Comparison of ENCODE assay signal across 1 cellular context in the genomic region with DNA sequence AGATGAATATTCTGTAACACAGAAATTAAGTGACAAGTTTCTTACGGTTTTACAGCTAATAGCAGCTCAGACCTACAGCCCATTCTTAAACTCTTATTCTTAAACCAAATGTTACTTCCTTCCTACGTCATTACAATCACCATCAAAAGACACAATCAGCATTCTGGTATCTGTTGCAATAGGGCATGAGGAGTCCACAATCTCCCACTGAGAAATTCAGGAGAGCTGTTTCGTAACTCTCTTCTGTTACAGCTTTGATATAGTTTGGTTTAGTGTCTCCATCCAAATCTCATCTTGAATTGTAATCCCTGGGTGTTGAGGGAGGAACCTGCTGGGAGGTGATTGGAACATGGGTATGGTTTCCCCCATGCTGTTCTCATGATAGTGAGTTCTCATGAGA.
TF ChIP-seq lines count a peak whose summit lies in the region.

No MANE protein-coding gene starts in this region.

TF ChIP-seq in HepG2, 621 proteins besides CTCF, POLR2A, EP300 and RAD21:
- no peak for TF ChIP-seq ZNF34 (CRISPR knock-in tag; IDR thresholded peaks at IDR 0.05; ENCODE audit: borderline replicate concordance)
- TF ChIP-seq CREB1 (IDR thresholded peaks at IDR 0.05): peak; percentile 48; the same call in 1 of the 2 replicates
- no peak for TF ChIP-seq CREB1 (CRISPR knock-in tag; IDR thresholded peaks at IDR 0.05)
- TF ChIP-seq, protein P1, sequence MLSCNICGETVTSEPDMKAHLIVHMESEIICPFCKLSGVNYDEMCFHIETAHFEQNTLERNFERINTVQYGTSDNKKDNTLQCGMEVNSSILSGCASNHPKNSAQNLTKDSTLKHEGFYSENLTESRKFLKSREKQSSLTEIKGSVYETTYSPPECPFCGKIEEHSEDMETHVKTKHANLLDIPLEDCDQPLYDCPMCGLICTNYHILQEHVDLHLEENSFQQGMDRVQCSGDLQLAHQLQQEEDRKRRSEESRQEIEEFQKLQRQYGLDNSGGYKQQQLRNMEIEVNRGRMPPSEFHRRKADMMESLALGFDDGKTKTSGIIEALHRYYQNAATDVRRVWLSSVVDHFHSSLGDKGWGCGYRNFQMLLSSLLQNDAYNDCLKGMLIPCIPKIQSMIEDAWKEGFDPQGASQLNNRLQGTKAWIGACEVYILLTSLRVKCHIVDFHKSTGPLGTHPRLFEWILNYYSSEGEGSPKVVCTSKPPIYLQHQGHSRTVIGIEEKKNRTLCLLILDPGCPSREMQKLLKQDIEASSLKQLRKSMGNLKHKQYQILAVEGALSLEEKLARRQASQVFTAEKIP (CRISPR knock-in tag; IDR thresholded peaks at IDR 0.05; ENCODE audit: borderline replicate concordance): no peak
- no peak for TF ChIP-seq MIXL1 (CRISPR knock-in tag; IDR thresholded peaks at IDR 0.05)
- TF ChIP-seq, protein P2, sequence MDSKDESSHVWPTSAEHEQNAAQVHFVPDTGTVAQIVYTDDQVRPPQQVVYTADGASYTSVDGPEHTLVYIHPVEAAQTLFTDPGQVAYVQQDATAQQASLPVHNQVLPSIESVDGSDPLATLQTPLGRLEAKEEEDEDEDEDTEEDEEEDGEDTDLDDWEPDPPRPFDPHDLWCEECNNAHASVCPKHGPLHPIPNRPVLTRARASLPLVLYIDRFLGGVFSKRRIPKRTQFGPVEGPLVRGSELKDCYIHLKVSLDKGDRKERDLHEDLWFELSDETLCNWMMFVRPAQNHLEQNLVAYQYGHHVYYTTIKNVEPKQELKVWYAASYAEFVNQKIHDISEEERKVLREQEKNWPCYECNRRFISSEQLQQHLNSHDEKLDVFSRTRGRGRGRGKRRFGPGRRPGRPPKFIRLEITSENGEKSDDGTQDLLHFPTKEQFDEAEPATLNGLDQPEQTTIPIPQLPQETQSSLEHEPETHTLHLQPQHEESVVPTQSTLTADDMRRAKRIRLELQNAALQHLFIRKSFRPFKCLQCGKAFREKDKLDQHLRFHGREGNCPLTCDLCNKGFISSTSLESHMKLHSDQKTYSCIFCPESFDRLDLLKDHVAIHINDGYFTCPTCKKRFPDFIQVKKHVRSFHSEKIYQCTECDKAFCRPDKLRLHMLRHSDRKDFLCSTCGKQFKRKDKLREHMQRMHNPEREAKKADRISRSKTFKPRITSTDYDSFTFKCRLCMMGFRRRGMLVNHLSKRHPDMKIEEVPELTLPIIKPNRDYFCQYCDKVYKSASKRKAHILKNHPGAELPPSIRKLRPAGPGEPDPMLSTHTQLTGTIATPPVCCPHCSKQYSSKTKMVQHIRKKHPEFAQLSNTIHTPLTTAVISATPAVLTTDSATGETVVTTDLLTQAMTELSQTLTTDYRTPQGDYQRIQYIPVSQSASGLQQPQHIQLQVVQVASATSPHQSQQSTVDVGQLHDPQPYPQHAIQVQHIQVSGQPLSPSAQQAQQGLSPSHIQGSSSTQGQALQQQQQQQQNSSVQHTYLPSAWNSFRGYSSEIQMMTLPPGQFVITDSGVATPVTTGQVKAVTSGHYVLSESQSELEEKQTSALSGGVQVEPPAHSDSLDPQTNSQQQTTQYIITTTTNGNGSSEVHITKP (CRISPR knock-in tag; IDR thresholded peaks at IDR 0.05; ENCODE audit: low read depth): no peak
- no peak for TF ChIP-seq FOXJ3 (CRISPR knock-in tag; IDR thresholded peaks at IDR 0.05; ENCODE audit: borderline replicate concordance)
- no peak for TF ChIP-seq ZKSCAN1 (IDR thresholded peaks at IDR 0.05; ENCODE audit: low read length)
- TF ChIP-seq NR1H2 (CRISPR knock-in tag; IDR thresholded peaks at IDR 0.05; ENCODE audit: borderline replicate concordance, low read depth): no peak
